Comparison of ENCODE assay signal across 8 cellular contexts in genomic region chr7:75419693-75420092, GRCh38. TPM values are rescaled to one million over a fixed set of nuclear protein-coding genes. Genes with fewer than 3 reads are reported as not detected.
DNase-seq lines count a peak whose midpoint lies in the region; ATAC-seq and TF ChIP-seq lines count a peak whose summit lies in the region.
"Not testable (repeated sequence)": the region's sequence is repeated elsewhere in the genome, so short reads cannot be mapped to it uniquely, and the experiment has no call there.

No MANE protein-coding gene starts in this region.

- TF ChIP-seq POLR2A in testis (IDR thresholded peaks at IDR 0.05), result not testable (repeated sequence)

- not testable (repeated sequence) for H3K79me1 ChIP-seq in mesenchymal stem cell (replicated peaks; ENCODE audit: low read length, poor library complexity, severe bottlenecking)

- H3K4me1 ChIP-seq in BE2C; mesenchymal stem cell (ENCODE audit: control insufficient read depth, insufficient read depth, low read depth, low read length); testis: not testable (repeated sequence)

- H3K4me1 Mint-ChIP-seq in activated T-helper 17 cell treated with anti-CD3 and anti-CD28 coated beads, Interleukin-2, amount 50 U/mL, for 72 hours; progenitor cell of endocrine pancreas (ENCODE audit: low read depth): not testable (repeated sequence)

- H3K36me3 ChIP-seq in BE2C (peaks cover 12% of the 10 kb centered on the region), mesenchymal stem cell (ENCODE audit: control insufficient read depth in 1 of 2, insufficient read depth in 2 of 2, low read depth in 1 of 2, low read length in 2 of 2) (peaks cover 28 to 63% of the 10 kb centered on the region in 2 experiments)
- not testable (repeated sequence) for H3K36me3 ChIP-seq in testis (ENCODE audit: low read depth, missing control alignments)

- not testable (repeated sequence) for H3K9me3 Mint-ChIP-seq in activated T-helper 17 cell treated with anti-CD3 and anti-CD28 coated beads, Interleukin-2, amount 50 U/mL, for 72 hours; progenitor cell of endocrine pancreas (ENCODE audit: low read depth)

- DNase-seq in BE2C (peak; percentile 15), NCI-H1092 treated with DMSO at 0.1 percent for 48 hours (lab: John Stamatoyannopoulos, UW) (peak; percentile 10), globus pallidus (ENCODE audit: low spot score) (peak; percentile 1), left ventricle myocardium superior (peak; percentile 86), testis (peak; percentile 81)
- not testable (repeated sequence) for DNase-seq in mesenchymal stem cell; progenitor cell of endocrine pancreas (ENCODE audit: low spot score, unreplicated experiment)

- not testable (repeated sequence) for H3K23ac ChIP-seq in mesenchymal stem cell (ENCODE audit: low read length in 2 of 2)

- intact Hi-C loops in left ventricle myocardium superior (cut with micrococcal nuclease); testis (cut with DNase I; ENCODE audit: low total_unique reads): not testable (repeated sequence)

- not testable (repeated sequence) for H3K4me2 ChIP-seq in mesenchymal stem cell (ENCODE audit: low read length, poor library complexity, severe bottlenecking)

- H3K4me3 Mint-ChIP-seq in activated T-helper 17 cell treated with anti-CD3 and anti-CD28 coated beads, Interleukin-2, amount 50 U/mL, for 72 hours; progenitor cell of endocrine pancreas (ENCODE audit: low read depth): not testable (repeated sequence)

- H3K9me3 ChIP-seq in BE2C; mesenchymal stem cell (ENCODE audit: control insufficient read depth, low read length); testis: not testable (repeated sequence)

- not testable (repeated sequence) for H3K4me3 ChIP-seq in BE2C (ENCODE audit: low read depth, low read length); mesenchymal stem cell (ENCODE audit: insufficient read depth in 1 of 2, low read depth in 1 of 2, low read length in 2 of 2); testis

- H2AK5ac ChIP-seq in mesenchymal stem cell (ENCODE audit: low read length, severe bottlenecking), result not testable (repeated sequence)

- 97% methylated on average over 8 of the region's 13 CpGs for WGBS in mesenchymal stem cell
- WGBS in testis, 2 donors, result 52 to 78% methylated on average over 8 to 12 of the region's 13 CpGs

- not testable (repeated sequence) for H2BK15ac ChIP-seq in mesenchymal stem cell (ENCODE audit: low read depth, poor library complexity, severe bottlenecking)

- peaks cover 70% of the 10 kb centered on the region for H3K36me3 Mint-ChIP-seq in activated T-helper 17 cell treated with anti-CD3 and anti-CD28 coated beads, Interleukin-2, amount 50 U/mL, for 72 hours (ENCODE audit: low read depth)
- H3K36me3 Mint-ChIP-seq in progenitor cell of endocrine pancreas (ENCODE audit: insufficient read depth), result not testable (repeated sequence)

- H3K27ac ChIP-seq in mesenchymal stem cell (ENCODE audit: low read length, poor library complexity, severe bottlenecking); testis: not testable (repeated sequence)

- H3K9ac ChIP-seq in mesenchymal stem cell (ENCODE audit: low read length), result not testable (repeated sequence)

- H3K14ac ChIP-seq in mesenchymal stem cell (ENCODE audit: low read length in 2 of 2), result not testable (repeated sequence)

- peak overlapping the region; percentile 27 for H4K91ac ChIP-seq in mesenchymal stem cell (ENCODE audit: low read length)

- not testable (repeated sequence) for H2BK5ac ChIP-seq in mesenchymal stem cell (ENCODE audit: low read depth, low read length, poor library complexity, severe bottlenecking)

- H3K4ac ChIP-seq in mesenchymal stem cell (ENCODE audit: low read depth in 1 of 2, low read length in 2 of 2), result not testable (repeated sequence)

- not testable (repeated sequence) for H2AFZ ChIP-seq in mesenchymal stem cell (ENCODE audit: low read depth, low read length)

- not testable (repeated sequence) for TF ChIP-seq CTCF in BE2C (IDR thresholded peaks at IDR 0.05; ENCODE audit: low read depth, low read length); progenitor cell of endocrine pancreas (IDR thresholded peaks at IDR 0.05; ENCODE audit: unreplicated experiment); testis (IDR thresholded peaks at IDR 0.05)

- not testable (repeated sequence) for H2BK12ac ChIP-seq in mesenchymal stem cell (ENCODE audit: low read length in 2 of 2)

- not testable (repeated sequence) for H3K27me3 Mint-ChIP-seq in activated T-helper 17 cell treated with anti-CD3 and anti-CD28 coated beads, Interleukin-2, amount 50 U/mL, for 72 hours; progenitor cell of endocrine pancreas

- H3K18ac ChIP-seq in mesenchymal stem cell (ENCODE audit: low read depth in 1 of 2, low read length in 2 of 2), result not testable (repeated sequence)

- H2BK120ac ChIP-seq in mesenchymal stem cell (ENCODE audit: low read depth, low read length), result not testable (repeated sequence)

- H4K8ac ChIP-seq in mesenchymal stem cell (ENCODE audit: low read length), result peak overlapping the region; percentile 41

- not testable (repeated sequence) for ATAC-seq in activated T-helper 17 cell treated with anti-CD3 and anti-CD28 coated beads, Interleukin-2, amount 50 U/mL, for 72 hours (replicated peaks)
- peak; percentile 86 for ATAC-seq in left ventricle myocardium superior

- not testable (repeated sequence) for H3K27me3 ChIP-seq in BE2C; mesenchymal stem cell (ENCODE audit: control insufficient read depth in 1 of 2, insufficient read depth in 1 of 2, low read length in 2 of 2); testis

- H3K27ac Mint-ChIP-seq in activated T-helper 17 cell treated with anti-CD3 and anti-CD28 coated beads, Interleukin-2, amount 50 U/mL, for 72 hours, result peak overlapping the region; percentile 74
- H3K27ac Mint-ChIP-seq in progenitor cell of endocrine pancreas, result peak overlapping the region; percentile 94

RNA-seq across cellular contexts. Expression of gene TRIM73, which starts 24.3 kb away (rescaled TPM):
- polyA plus RNA-seq in BE2C (2012; ENCODE audit: insufficient read depth, insufficient read length, low read depth), result 2.1 TPM
- 1 to 10 TPM; 3.2 to 8.6 TPM for total RNA-seq in activated T-helper 17 cell treated with anti-CD3 and anti-CD28 coated beads, Interleukin-2, amount 50 U/mL, for 72 hours
- total RNA-seq in left ventricle myocardium superior (1.3 TPM), progenitor cell of endocrine pancreas (10.2 and 11.3 TPM in 2 replicates), testis (10 to 100 TPM; 17.3 to 22.4 TPM)
- polyA plus RNA-seq in mesenchymal stem cell (2013, experiment 1 of 2), result 1.5 TPM
- 1.9 TPM for polyA plus RNA-seq in mesenchymal stem cell (2013, experiment 2 of 2)
- polyA plus RNA-seq in testis (ENCODE audit: insufficient read depth, low read depth, low replicate concordance), result 21.3 TPM
